In the genomic region with DNA sequence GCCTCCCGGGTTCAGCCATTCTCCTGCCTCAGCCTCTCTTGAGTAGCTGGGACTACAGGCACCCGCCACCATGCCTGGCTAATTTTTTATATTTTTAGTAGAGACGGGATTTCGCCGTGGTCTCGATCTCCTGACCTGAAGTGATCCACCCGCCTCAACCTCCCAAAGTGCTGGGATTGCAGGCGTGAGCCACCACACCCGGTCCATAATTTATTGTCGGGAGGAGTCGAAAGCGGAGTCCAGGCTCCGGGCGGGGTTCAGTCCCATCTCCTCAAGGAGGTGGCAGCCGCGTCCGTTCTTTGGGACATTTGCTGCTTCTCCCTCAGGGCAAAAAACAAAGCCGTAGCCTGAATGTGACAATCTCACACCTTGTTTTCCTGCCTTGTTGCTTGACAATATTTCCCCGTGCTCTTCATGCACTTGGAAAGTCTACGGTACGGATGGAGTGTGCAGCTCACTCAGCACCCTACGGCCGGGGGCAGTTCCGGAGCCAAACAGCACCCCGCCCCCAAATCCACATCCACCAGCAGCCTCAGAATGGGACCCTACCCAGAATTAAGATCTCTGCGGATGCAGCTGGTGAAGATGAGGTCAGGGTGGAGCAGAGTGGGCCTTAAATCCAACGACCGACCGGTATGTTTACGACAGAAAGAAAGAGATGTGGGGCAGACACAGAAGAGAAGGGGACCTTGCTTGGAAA, we compare ENCODE assay signal across 15 cellular contexts.
"Had no signal": no experiment of that assay in that cellular context is flagged by ENCODE, and none has a peak within 500 bp of the region (broad histone marks: within the 10 kb centered on the region; RNA-seq: fewer than 3 reads in every experiment).

No MANE protein-coding gene starts in this region.

- H3K4me1 ChIP-seq: adrenal gland, colonic mucosa had no signal

- H3K4me3 ChIP-seq: adrenal gland, colonic mucosa, lung, ovary, SK-N-MC had no signal

- H3K9me3 ChIP-seq: adrenal gland, colonic mucosa, ovary had no signal

- H3K27me3 ChIP-seq: adrenal gland, colonic mucosa, ovary had no signal

- ATAC-seq: activated CD4-positive, CD25-positive, alpha-beta regulatory T cell treated with anti-CD3 and anti-CD28 coated beads, Interleukin-2, amount 50 U/mL, for 24 hours; esophagus mucosa had no signal

- DNase-seq: activated T-cell treated with anti-CD3 and anti-CD28 coated beads, Interleukin-2, amount 50 U/mL, for 1 hour; caudate nucleus; colonic mucosa; kidney glomerular epithelial cell; stimulated activated CD4-positive, alpha-beta T cell treated with anti-CD3 and anti-CD28 coated beads, Interleukin-15, amount 100 ng/mL, for 24 hours; stimulated activated CD4-positive, alpha-beta T cell treated with anti-CD3 and anti-CD28 coated beads, Interleukin-4, amount 100 ng/mL, for 24 hours; stimulated activated naive CD4-positive, alpha-beta T cell; T-helper 9 cell; trophoblast cell had no signal

- H3K27ac ChIP-seq: adrenal gland, colonic mucosa, ovary, SK-N-MC had no signal
